In genomic region chr9:113523421-113524141, GRCh38 we compare ENCODE assay signal across 9 cellular contexts.
DNase-seq lines count a peak whose midpoint lies in the region; ATAC-seq, FAIRE-seq and TF ChIP-seq lines count a peak whose summit lies in the region.
"Had no signal": no experiment of that assay in that cellular context is flagged by ENCODE, and none has a peak within 500 bp of the region (broad histone marks: within the 10 kb centered on the region; RNA-seq: fewer than 3 reads in every experiment).

No MANE protein-coding gene starts in this region.

- intact Hi-C loops in mucosa of descending colon (cut with DNase I, micrococcal nuclease) (no loop called here), mammary epithelial cell (cut with micrococcal nuclease) (no loop called here)

- H3K4me1 Mint-ChIP-seq in stimulated activated memory B cell treated with anti-CD40 and anti-IgM and Interleukin-4, amounts not matched to agents 10 μg/mL and 1 μg/mL and 100 μg/mL, for 72 hours = peaks cover 51% of the 10 kb centered on the region
- peaks cover 11% of the 10 kb centered on the region; the same call in 1 of the 2 replicates for H3K4me1 Mint-ChIP-seq in WTC11

- no peaks in the 10 kb centered on the region for H4K20me1 ChIP-seq in mammary epithelial cell (ENCODE audit: insufficient read depth, low read length)

- FAIRE-seq in GM12892 (lab: Jason Lieb, UNC) = peak; percentile 93
- FAIRE-seq: keratinocyte had no signal

- 87% methylated on average over 15 of the region's 19 CpGs for WGBS in mammary epithelial cell (ENCODE audit: low coverage, missing lambda C conversion rate)

- H3K9ac ChIP-seq in mammary epithelial cell (ENCODE audit: insufficient read depth, low read length) = no peak overlapping the region

- H3K27me3 Mint-ChIP-seq in stimulated activated memory B cell treated with anti-CD40 and anti-IgM and Interleukin-4, amounts not matched to agents 10 μg/mL and 1 μg/mL and 100 μg/mL, for 72 hours = no peaks in the 10 kb centered on the region
- H3K27me3 Mint-ChIP-seq in WTC11 (ENCODE audit: low read depth) = no peaks in the 10 kb centered on the region

- H3K36me3 ChIP-seq in mucosa of descending colon (ENCODE audit: low read depth) = no peaks in the 10 kb centered on the region
- no peaks in the 10 kb centered on the region for H3K36me3 ChIP-seq in mammary epithelial cell (ENCODE audit: insufficient read depth, low read length)

- H3K27ac ChIP-seq in mammary epithelial cell (ENCODE audit: insufficient read depth, low read depth, low read length) = no peak overlapping the region

- peak overlapping the region; percentile 62 for H3K4me3 Mint-ChIP-seq in stimulated activated memory B cell treated with anti-CD40 and anti-IgM and Interleukin-4, amounts not matched to agents 10 μg/mL and 1 μg/mL and 100 μg/mL, for 72 hours
- no peak overlapping the region for H3K4me3 Mint-ChIP-seq in WTC11

- H3K79me2 ChIP-seq in mammary epithelial cell (ENCODE audit: insufficient read depth, low read length) = no peaks in the 10 kb centered on the region

- POLR2A ChIA-PET in WTC11 (lab: Charles Lee) = no interaction called here

- H3K27me3 ChIP-seq in mammary epithelial cell (ENCODE audit: insufficient read depth, low read length) = no peaks in the 10 kb centered on the region

- no peaks in the 10 kb centered on the region for H3K9me3 Mint-ChIP-seq in activated naive CD4-positive, alpha-beta T cell treated with anti-CD3 and anti-CD28 coated beads, Interleukin-2, amount 50 U/mL, for 72 hours
- H3K9me3 Mint-ChIP-seq in stimulated activated memory B cell treated with anti-CD40 and anti-IgM and Interleukin-4, amounts not matched to agents 10 μg/mL and 1 μg/mL and 100 μg/mL, for 72 hours = no peaks in the 10 kb centered on the region
- H3K9me3 Mint-ChIP-seq in WTC11 = no peaks in the 10 kb centered on the region

- in situ Hi-C loops in mammary epithelial cell (cut with MboI; ENCODE audit: low sequenced_read_pairs in 2 of 2) = no loop called here

- H3K9me3 ChIP-seq in mucosa of descending colon = no peaks in the 10 kb centered on the region
- no peaks in the 10 kb centered on the region for H3K9me3 ChIP-seq in mammary epithelial cell (replicated peaks; ENCODE audit: insufficient read depth, low read length)

- DNase-seq in GM12892 (ENCODE audit: insufficient read length) (peak; percentile 64), RPMI8226 (peak; percentile 70), mucosa of descending colon (peak; percentile 70 to 76 (median 75)), mammary epithelial cell (no peak), WTC11 (ENCODE audit: low spot score) (no peak)
- peak; percentile 51 to 86 for DNase-seq in activated naive CD4-positive, alpha-beta T cell treated with anti-CD3 and anti-CD28 coated beads, Interleukin-2, amount 50 U/mL, for 72 hours (ENCODE audit: low spot score in 2 of 2)

- H3K4me3 ChIP-seq in mucosa of descending colon = no peak overlapping the region
- H3K4me3 ChIP-seq in mammary epithelial cell (replicated peaks in 1 of 3; ENCODE audit: insufficient read depth in 1 of 3, low read depth in 2 of 3, low read length in 3 of 3) = no peak overlapping the region

- peak; percentile 92 for ATAC-seq in HG02763 (IDR thresholded peaks at IDR 0.05; ENCODE audit: unreplicated experiment)
- peak; percentile 76 to 79 for ATAC-seq in activated naive CD4-positive, alpha-beta T cell treated with anti-CD3 and anti-CD28 coated beads, Interleukin-2, amount 50 U/mL, for 72 hours
- peak; percentile 53 for ATAC-seq in mucosa of descending colon
- ATAC-seq in stimulated activated memory B cell treated with anti-CD40 and anti-IgM and Interleukin-4, amounts not matched to agents 10 μg/mL and 1 μg/mL and 100 μg/mL, for 72 hours = peak; percentile 93
- no peak for ATAC-seq in WTC11

- H2AFZ ChIP-seq in mammary epithelial cell (ENCODE audit: low read depth, low read length) = no peak overlapping the region

- no peak for TF ChIP-seq CTCF in mucosa of descending colon (IDR thresholded peaks at IDR 0.05)
- no peak for TF ChIP-seq CTCF in mammary epithelial cell (conservative IDR thresholded peaks at IDR 0.05 in 1 of 2, IDR thresholded peaks at IDR 0.05 in 1 of 2; ENCODE audit: extremely low read depth in 1 of 2, insufficient read depth in 1 of 2, low read depth in 1 of 2, low read length in 2 of 2)
- TF ChIP-seq CTCF in WTC11 (IDR thresholded peaks at IDR 0.05) = no peak

- CTCF ChIA-PET in mammary epithelial cell (lab: Charles Lee; ENCODE audit: low non-redundant PET) (interaction anchor here (0.6 kb wide), 1 partner anchor 66 kb away, joined by 3 read pairs; no protein-coding TSS in a partner anchor), WTC11 (lab: Charles Lee) (interaction anchor here (1.0 to 2.5 kb wide), 5 partner anchors 15 to 78 kb away, joined by 3 to 9 read pairs (median 6); no protein-coding TSS in a partner anchor)

- TF ChIP-seq POLR2A in GM12892 (IDR thresholded peaks at IDR 0.05; ENCODE audit: low read depth, low read length) = no peak

- peaks cover 6 to 12% of the 10 kb centered on the region in 2 donors for H3K36me3 Mint-ChIP-seq in activated naive CD4-positive, alpha-beta T cell treated with anti-CD3 and anti-CD28 coated beads, Interleukin-2, amount 50 U/mL, for 72 hours
- no peaks in the 10 kb centered on the region for H3K36me3 Mint-ChIP-seq in stimulated activated memory B cell treated with anti-CD40 and anti-IgM and Interleukin-4, amounts not matched to agents 10 μg/mL and 1 μg/mL and 100 μg/mL, for 72 hours
- H3K36me3 Mint-ChIP-seq in WTC11 = no peaks in the 10 kb centered on the region

- no TSS peak for BruUV-seq in mammary epithelial cell (replicated peaks; lab: Mats Ljungman, UMichigan)

- dilution Hi-C loops in mammary epithelial cell (cut with HindIII; ENCODE audit: low sequenced_read_pairs) = no loop called here

- peaks cover 77% of the 10 kb centered on the region for H3K4me1 ChIP-seq in mucosa of descending colon (ENCODE audit: low read depth)
- H3K4me1 ChIP-seq in mammary epithelial cell (ENCODE audit: insufficient read depth, low read length) = peaks cover 9% of the 10 kb centered on the region

- H3K4me2 ChIP-seq in mammary epithelial cell (ENCODE audit: insufficient read depth, low read depth, low read length) = no peak overlapping the region

- peak overlapping the region; percentile 34 to 50 for H3K27ac Mint-ChIP-seq in activated naive CD4-positive, alpha-beta T cell treated with anti-CD3 and anti-CD28 coated beads, Interleukin-2, amount 50 U/mL, for 72 hours
- H3K27ac Mint-ChIP-seq in stimulated activated memory B cell treated with anti-CD40 and anti-IgM and Interleukin-4, amounts not matched to agents 10 μg/mL and 1 μg/mL and 100 μg/mL, for 72 hours = peak overlapping the region; percentile 76
- H3K27ac Mint-ChIP-seq in WTC11 = no peak overlapping the region

TF ChIP-seq in WTC11, 78 proteins besides CTCF, POLR2A, EP300 and RAD21:
- TF ChIP-seq USF1 (CRISPR knock-in tag; IDR thresholded peaks at IDR 0.05) = no peak
- TF ChIP-seq MLX (CRISPR knock-in tag; IDR thresholded peaks at IDR 0.05) = no peak
- no peak for TF ChIP-seq ZNF281 (CRISPR knock-in tag; IDR thresholded peaks at IDR 0.05)
- no peak for TF ChIP-seq ATF3 (CRISPR knock-in tag; conservative IDR thresholded peaks at IDR 0.05)

Comparison
In these comparisons a context has a peak if more than half of its experiments do, and no peak if none do; other contexts are left out.
1. DNase-seq: peak in GM12892 (single experiment), RPMI8226 (single experiment), activated naive CD4-positive, alpha-beta T cell treated with anti-CD3 and anti-CD28 coated beads, Interleukin-2, amount 50 U/mL, for 72 hours (2 of 2) and mucosa of descending colon (3 of 3); none in mammary epithelial cell (single experiment) and WTC11 (single experiment).